In the genomic region with DNA sequence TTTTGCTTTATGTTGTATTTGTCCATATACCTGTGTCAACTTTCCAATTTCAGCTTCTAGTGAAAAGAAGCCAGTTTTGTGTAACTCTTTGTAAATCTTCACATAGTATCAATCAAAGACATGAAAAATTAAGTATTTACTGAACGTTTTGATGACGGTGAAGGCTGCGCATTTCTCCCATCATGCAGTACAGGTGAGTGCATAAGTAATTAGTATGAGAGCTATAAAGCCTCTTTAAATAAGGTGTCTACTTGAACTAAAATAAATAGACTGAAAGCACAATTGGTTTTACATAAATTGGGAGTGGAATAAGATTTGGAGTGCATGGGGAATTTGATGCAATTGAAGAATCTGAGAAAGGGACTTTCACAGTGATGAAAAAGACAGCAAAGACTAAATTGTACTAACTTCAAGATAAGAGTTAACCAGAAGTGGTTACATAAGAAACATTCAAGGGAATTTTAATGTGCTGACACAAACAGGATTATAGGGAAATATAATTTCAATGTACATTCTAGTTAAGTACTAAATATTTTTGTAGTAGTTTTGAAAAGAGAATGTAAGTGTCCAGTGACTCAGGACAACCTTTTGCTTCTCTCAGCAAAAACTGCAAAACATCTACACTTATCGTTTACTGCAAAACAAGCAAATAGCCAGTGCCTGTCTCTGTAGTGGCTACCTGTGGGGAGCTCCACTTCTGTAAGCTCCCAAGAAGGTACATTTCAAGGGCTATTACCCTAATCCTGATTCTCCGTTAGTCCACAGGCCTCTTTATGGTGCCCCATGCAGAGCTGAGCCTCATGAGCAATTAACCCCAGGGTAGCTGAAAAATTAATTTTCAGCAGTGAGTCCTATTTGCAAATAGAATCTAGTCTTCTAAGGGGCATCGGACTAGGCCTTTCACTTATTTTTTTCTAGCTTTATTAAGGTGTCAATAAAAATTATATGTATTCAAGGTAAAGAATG, we compare ENCODE assay signal across 2 cellular contexts.
TF ChIP-seq lines count a peak whose summit lies in the region.

No MANE protein-coding gene starts in this region.

TF ChIP-seq in HepG2, 621 proteins besides CTCF, POLR2A, EP300 and RAD21:
- TF ChIP-seq, protein P1, sequence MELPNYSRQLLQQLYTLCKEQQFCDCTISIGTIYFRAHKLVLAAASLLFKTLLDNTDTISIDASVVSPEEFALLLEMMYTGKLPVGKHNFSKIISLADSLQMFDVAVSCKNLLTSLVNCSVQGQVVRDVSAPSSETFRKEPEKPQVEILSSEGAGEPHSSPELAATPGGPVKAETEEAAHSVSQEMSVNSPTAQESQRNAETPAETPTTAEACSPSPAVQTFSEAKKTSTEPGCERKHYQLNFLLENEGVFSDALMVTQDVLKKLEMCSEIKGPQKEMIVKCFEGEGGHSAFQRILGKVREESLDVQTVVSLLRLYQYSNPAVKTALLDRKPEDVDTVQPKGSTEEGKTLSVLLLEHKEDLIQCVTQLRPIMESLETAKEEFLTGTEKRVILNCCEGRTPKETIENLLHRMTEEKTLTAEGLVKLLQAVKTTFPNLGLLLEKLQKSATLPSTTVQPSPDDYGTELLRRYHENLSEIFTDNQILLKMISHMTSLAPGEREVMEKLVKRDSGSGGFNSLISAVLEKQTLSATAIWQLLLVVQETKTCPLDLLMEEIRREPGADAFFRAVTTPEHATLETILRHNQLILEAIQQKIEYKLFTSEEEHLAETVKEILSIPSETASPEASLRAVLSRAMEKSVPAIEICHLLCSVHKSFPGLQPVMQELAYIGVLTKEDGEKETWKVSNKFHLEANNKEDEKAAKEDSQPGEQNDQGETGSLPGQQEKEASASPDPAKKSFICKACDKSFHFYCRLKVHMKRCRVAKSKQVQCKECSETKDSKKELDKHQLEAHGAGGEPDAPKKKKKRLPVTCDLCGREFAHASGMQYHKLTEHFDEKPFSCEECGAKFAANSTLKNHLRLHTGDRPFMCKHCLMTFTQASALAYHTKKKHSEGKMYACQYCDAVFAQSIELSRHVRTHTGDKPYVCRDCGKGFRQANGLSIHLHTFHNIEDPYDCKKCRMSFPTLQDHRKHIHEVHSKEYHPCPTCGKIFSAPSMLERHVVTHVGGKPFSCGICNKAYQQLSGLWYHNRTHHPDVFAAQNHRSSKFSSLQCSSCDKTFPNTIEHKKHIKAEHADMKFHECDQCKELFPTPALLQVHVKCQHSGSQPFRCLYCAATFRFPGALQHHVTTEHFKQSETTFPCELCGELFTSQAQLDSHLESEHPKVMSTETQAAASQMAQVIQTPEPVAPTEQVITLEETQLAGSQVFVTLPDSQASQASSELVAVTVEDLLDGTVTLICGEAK (IDR thresholded peaks at IDR 0.05): no peak
- TF ChIP-seq, protein P1 (CRISPR knock-in tag; IDR thresholded peaks at IDR 0.05): no peak
- TF ChIP-seq MAFK (conservative IDR thresholded peaks at IDR 0.05 in 1 of 2, IDR thresholded peaks at IDR 0.05 in 1 of 2; ENCODE audit: low read length in 2 of 2): peak; percentile 44 to 78; a peak in 3 of 4 replicates
- peak; percentile 57 for TF ChIP-seq MAFF (IDR thresholded peaks at IDR 0.05; ENCODE audit: low read depth, low read length)
TF ChIP-seq in HepG2: peak in this region for 2.

TF ChIP-seq in GM23338, 12 proteins besides CTCF, POLR2A, EP300 and RAD21:
- TF ChIP-seq ZNF331 (CRISPR knock-in tag; IDR thresholded peaks at IDR 0.05; ENCODE audit: low read depth) (no peak), STAT1 (IDR thresholded peaks at IDR 0.05; ENCODE audit: unreplicated experiment) (no peak), JUNB (IDR thresholded peaks at IDR 0.05; ENCODE audit: unreplicated experiment) (no peak), EZH2 (IDR thresholded peaks at IDR 0.05; ENCODE audit: low read depth, unreplicated experiment) (no peak), EZH2phosphoT487 (IDR thresholded peaks at IDR 0.05; ENCODE audit: unreplicated experiment) (no peak), NANOG (IDR thresholded peaks at IDR 0.05; ENCODE audit: borderline replicate concordance) (no peak), CREB1 (CRISPR knock-in tag; IDR thresholded peaks at IDR 0.05; ENCODE audit: low read depth) (no peak), ZNF114 (CRISPR knock-in tag; IDR thresholded peaks at IDR 0.05) (no peak), POLR2AphosphoS5 (IDR thresholded peaks at IDR 0.05; ENCODE audit: low read depth) (no peak)
- TF ChIP-seq, protein P2, sequence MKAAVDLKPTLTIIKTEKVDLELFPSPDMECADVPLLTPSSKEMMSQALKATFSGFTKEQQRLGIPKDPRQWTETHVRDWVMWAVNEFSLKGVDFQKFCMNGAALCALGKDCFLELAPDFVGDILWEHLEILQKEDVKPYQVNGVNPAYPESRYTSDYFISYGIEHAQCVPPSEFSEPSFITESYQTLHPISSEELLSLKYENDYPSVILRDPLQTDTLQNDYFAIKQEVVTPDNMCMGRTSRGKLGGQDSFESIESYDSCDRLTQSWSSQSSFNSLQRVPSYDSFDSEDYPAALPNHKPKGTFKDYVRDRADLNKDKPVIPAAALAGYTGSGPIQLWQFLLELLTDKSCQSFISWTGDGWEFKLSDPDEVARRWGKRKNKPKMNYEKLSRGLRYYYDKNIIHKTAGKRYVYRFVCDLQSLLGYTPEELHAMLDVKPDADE (IDR thresholded peaks at IDR 0.05): no peak
- TF ChIP-seq, protein P3, sequence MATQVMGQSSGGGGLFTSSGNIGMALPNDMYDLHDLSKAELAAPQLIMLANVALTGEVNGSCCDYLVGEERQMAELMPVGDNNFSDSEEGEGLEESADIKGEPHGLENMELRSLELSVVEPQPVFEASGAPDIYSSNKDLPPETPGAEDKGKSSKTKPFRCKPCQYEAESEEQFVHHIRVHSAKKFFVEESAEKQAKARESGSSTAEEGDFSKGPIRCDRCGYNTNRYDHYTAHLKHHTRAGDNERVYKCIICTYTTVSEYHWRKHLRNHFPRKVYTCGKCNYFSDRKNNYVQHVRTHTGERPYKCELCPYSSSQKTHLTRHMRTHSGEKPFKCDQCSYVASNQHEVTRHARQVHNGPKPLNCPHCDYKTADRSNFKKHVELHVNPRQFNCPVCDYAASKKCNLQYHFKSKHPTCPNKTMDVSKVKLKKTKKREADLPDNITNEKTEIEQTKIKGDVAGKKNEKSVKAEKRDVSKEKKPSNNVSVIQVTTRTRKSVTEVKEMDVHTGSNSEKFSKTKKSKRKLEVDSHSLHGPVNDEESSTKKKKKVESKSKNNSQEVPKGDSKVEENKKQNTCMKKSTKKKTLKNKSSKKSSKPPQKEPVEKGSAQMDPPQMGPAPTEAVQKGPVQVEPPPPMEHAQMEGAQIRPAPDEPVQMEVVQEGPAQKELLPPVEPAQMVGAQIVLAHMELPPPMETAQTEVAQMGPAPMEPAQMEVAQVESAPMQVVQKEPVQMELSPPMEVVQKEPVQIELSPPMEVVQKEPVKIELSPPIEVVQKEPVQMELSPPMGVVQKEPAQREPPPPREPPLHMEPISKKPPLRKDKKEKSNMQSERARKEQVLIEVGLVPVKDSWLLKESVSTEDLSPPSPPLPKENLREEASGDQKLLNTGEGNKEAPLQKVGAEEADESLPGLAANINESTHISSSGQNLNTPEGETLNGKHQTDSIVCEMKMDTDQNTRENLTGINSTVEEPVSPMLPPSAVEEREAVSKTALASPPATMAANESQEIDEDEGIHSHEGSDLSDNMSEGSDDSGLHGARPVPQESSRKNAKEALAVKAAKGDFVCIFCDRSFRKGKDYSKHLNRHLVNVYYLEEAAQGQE (IDR thresholded peaks at IDR 0.05; ENCODE audit: unreplicated experiment): no peak
- TF ChIP-seq, protein P4, sequence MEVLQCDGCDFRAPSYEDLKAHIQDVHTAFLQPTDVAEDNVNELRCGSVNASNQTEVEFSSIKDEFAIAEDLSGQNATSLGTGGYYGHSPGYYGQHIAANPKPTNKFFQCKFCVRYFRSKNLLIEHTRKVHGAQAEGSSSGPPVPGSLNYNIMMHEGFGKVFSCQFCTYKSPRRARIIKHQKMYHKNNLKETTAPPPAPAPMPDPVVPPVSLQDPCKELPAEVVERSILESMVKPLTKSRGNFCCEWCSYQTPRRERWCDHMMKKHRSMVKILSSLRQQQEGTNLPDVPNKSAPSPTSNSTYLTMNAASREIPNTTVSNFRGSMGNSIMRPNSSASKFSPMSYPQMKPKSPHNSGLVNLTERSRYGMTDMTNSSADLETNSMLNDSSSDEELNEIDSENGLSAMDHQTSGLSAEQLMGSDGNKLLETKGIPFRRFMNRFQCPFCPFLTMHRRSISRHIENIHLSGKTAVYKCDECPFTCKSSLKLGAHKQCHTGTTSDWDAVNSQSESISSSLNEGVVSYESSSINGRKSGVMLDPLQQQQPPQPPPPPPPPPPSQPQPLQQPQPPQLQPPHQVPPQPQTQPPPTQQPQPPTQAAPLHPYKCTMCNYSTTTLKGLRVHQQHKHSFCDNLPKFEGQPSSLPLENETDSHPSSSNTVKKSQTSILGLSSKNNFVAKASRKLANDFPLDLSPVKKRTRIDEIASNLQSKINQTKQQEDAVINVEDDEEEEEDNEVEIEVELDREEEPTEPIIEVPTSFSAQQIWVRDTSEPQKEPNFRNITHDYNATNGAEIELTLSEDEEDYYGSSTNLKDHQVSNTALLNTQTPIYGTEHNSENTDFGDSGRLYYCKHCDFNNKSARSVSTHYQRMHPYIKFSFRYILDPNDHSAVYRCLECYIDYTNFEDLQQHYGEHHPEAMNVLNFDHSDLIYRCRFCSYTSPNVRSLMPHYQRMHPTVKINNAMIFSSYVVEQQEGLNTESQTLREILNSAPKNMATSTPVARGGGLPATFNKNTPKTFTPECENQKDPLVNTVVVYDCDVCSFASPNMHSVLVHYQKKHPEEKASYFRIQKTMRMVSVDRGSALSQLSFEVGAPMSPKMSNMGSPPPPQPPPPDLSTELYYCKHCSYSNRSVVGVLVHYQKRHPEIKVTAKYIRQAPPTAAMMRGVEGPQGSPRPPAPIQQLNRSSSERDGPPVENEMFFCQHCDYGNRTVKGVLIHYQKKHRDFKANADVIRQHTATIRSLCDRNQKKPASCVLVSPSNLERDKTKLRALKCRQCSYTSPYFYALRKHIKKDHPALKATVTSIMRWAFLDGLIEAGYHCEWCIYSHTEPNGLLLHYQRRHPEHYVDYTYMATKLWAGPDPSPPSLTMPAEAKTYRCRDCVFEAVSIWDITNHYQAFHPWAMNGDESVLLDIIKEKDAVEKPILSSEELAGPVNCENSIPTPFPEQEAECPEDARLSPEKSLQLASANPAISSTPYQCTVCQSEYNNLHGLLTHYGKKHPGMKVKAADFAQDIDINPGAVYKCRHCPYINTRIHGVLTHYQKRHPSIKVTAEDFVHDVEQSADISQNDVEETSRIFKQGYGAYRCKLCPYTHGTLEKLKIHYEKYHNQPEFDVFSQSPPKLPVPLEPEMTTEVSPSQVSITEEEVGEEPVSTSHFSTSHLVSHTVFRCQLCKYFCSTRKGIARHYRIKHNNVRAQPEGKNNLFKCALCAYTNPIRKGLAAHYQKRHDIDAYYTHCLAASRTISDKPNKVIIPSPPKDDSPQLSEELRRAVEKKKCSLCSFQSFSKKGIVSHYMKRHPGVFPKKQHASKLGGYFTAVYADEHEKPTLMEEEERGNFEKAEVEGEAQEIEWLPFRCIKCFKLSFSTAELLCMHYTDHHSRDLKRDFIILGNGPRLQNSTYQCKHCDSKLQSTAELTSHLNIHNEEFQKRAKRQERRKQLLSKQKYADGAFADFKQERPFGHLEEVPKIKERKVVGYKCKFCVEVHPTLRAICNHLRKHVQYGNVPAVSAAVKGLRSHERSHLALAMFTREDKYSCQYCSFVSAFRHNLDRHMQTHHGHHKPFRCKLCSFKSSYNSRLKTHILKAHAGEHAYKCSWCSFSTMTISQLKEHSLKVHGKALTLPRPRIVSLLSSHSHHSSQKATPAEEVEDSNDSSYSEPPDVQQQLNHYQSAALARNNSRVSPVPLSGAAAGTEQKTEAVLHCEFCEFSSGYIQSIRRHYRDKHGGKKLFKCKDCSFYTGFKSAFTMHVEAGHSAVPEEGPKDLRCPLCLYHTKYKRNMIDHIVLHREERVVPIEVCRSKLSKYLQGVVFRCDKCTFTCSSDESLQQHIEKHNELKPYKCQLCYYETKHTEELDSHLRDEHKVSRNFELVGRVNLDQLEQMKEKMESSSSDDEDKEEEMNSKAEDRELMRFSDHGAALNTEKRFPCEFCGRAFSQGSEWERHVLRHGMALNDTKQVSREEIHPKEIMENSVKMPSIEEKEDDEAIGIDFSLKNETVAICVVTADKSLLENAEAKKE (CRISPR knock-in tag; IDR thresholded peaks at IDR 0.05): no peak
